Comparison of ENCODE assay signal across 10 cellular contexts in genomic region chr15:41511331-41512077, GRCh38. TPM values are rescaled to one million over a fixed set of nuclear protein-coding genes. Genes with fewer than 3 reads are reported as not detected.
DNase-seq lines count a peak whose midpoint lies in the region; ATAC-seq and TF ChIP-seq lines count a peak whose summit lies in the region.
"Had no signal": no experiment of that assay in that cellular context is flagged by ENCODE, and none has a peak within 500 bp of the region (broad histone marks: within the 10 kb centered on the region; RNA-seq: fewer than 3 reads in every experiment).

No MANE protein-coding gene starts in this region.

- no peak for DNase-seq in activated CD4-positive, alpha-beta T cell treated with anti-CD3 and anti-CD28 coated beads for 36 hours
- DNase-seq in activated CD4-positive, alpha-beta T cell treated with anti-CD3 and anti-CD28 coated beads for 1 hour: no peak
- DNase-seq in NCI-H1092 treated with DMSO at 0.1 percent for 48 hours (lab: John Stamatoyannopoulos, UW): peak; percentile 25
- peak; percentile 55 for DNase-seq in hepatocyte (ENCODE audit: low spot score)
- no peak for DNase-seq in sigmoid colon
- no peak for DNase-seq in LoVo (ENCODE audit: low spot score)
- no peak for DNase-seq in GDM1 (lab: John Stamatoyannopoulos, UW)
- DNase-seq in posterior cingulate gyrus: no peak
- DNase-seq: amygdala, PC-9 had no signal

- H3K36me3 ChIP-seq in hepatocyte (replicated peaks; ENCODE audit: insufficient read depth, low read depth) (no peaks in the 10 kb centered on the region), sigmoid colon (no peaks in the 10 kb centered on the region)

- peaks cover 3% of the 10 kb centered on the region for H3K36me3 Mint-ChIP-seq in activated CD4-positive, alpha-beta T cell treated with anti-CD3 and anti-CD28 coated beads for 36 hours (ENCODE audit: low read depth)

- peaks cover 32% of the 10 kb centered on the region for H3K27me3 Mint-ChIP-seq in activated CD4-positive, alpha-beta T cell treated with anti-CD3 and anti-CD28 coated beads for 36 hours

- H3K4me1 ChIP-seq in hepatocyte (ENCODE audit: insufficient read depth): peaks cover 21% of the 10 kb centered on the region
- H3K4me1 ChIP-seq in sigmoid colon: peaks cover 0 to 28% (median 27%) of the 10 kb centered on the region in 4 donors

- peak overlapping the region; percentile 52 for H2AFZ ChIP-seq in hepatocyte
- H2AFZ ChIP-seq: PC-9 had no signal

- CTCF ChIA-PET in activated CD4-positive, alpha-beta T cell treated with anti-CD3 and anti-CD28 coated beads for 36 hours (lab: Charles Lee): interaction anchor here (1.1 to 1.2 kb wide), 2 partner anchors 46 to 47 kb away, joined by 3 to 4 read pairs; no protein-coding TSS in a partner anchor

- no peaks in the 10 kb centered on the region for H3K9me2 ChIP-seq in hepatocyte (replicated peaks; ENCODE audit: insufficient read depth)

- TF ChIP-seq CTCF in hepatocyte (IDR thresholded peaks at IDR 0.05; ENCODE audit: poor library complexity) (no peak), sigmoid colon (IDR thresholded peaks at IDR 0.05) (no peak)

- no peak for TF ChIP-seq POLR2A in sigmoid colon (IDR thresholded peaks at IDR 0.05)

- peaks cover 22% of the 10 kb centered on the region for H3K4me1 Mint-ChIP-seq in activated CD4-positive, alpha-beta T cell treated with anti-CD3 and anti-CD28 coated beads for 36 hours

- peak; percentile 34 for ATAC-seq in activated CD4-positive, alpha-beta T cell treated with anti-CD3 and anti-CD28 coated beads for 36 hours

- intact Hi-C loops in activated CD4-positive, alpha-beta T cell treated with anti-CD3 and anti-CD28 coated beads for 36 hours (cut with DNase I, micrococcal nuclease): loop anchor here in 1 of 2 experiments (1.0 to 2.0 kb wide), 2 partner anchors 9 to 47 kb away; partner anchors contain the start of gene TYRO3
- intact Hi-C loops in sigmoid colon (cut with DNase I): no loop called here
- intact Hi-C loops in posterior cingulate gyrus (cut with DNase I): no loop called here

- no peaks in the 10 kb centered on the region for H3K79me2 ChIP-seq in hepatocyte

- POLR2A ChIA-PET in activated CD4-positive, alpha-beta T cell treated with anti-CD3 and anti-CD28 coated beads for 36 hours (lab: Charles Lee): interaction anchor here (1.3 kb wide), 1 partner anchor 21 kb away, joined by 3 read pairs; no protein-coding TSS in a partner anchor

- H4K20me1 ChIP-seq in hepatocyte (ENCODE audit: insufficient read depth, poor library complexity, severe bottlenecking): peaks cover 2% of the 10 kb centered on the region

- peak overlapping the region; percentile 97 for H3K4me2 ChIP-seq in hepatocyte
- H3K4me2 ChIP-seq: PC-9 had no signal

- peak overlapping the region; percentile 13 for H3K4me3 ChIP-seq in hepatocyte
- peak overlapping the region in 3 of 4 donors; percentile 27 to 36 (median 35) for H3K4me3 ChIP-seq in sigmoid colon
- H3K4me3 ChIP-seq: PC-9 had no signal

- H3K27ac ChIP-seq in hepatocyte (no peak overlapping the region), sigmoid colon (no peak overlapping the region)
- H3K27ac ChIP-seq: PC-9 had no signal

- H3K4me3 Mint-ChIP-seq in activated CD4-positive, alpha-beta T cell treated with anti-CD3 and anti-CD28 coated beads for 36 hours: no peak overlapping the region

- 3% methylated on average over 26 of the region's 76 CpGs for WGBS in hepatocyte (ENCODE audit: low lambda C conversion rate, missing lambda C conversion rate)
- WGBS in sigmoid colon, 2 donors: 3 to 5% methylated on average over 76 of the region's 76 CpGs

- H3K9me3 Mint-ChIP-seq in activated CD4-positive, alpha-beta T cell treated with anti-CD3 and anti-CD28 coated beads for 36 hours (ENCODE audit: low read depth): no peaks in the 10 kb centered on the region

- H3K27me3 ChIP-seq in hepatocyte (peaks cover 46% of the 10 kb centered on the region), sigmoid colon (peaks cover 28 to 44% (median 35%) of the 10 kb centered on the region in 3 donors)

- H3K27ac Mint-ChIP-seq in activated CD4-positive, alpha-beta T cell treated with anti-CD3 and anti-CD28 coated beads for 36 hours: no peak overlapping the region

- no peak for TF ChIP-seq EP300 in sigmoid colon (IDR thresholded peaks at IDR 0.05)

- no peaks in the 10 kb centered on the region for H3K9me3 ChIP-seq in hepatocyte (ENCODE audit: low read depth)
- H3K9me3 ChIP-seq in sigmoid colon: no peaks in the 10 kb centered on the region

RNA-seq across cellular contexts. Expression of gene LTK, which starts 2.1 kb away (rescaled TPM):
- under 1 TPM in 1 of 2 experiments, not detected in 1; 0.11 TPM for total RNA-seq in activated CD4-positive, alpha-beta T cell treated with anti-CD3 and anti-CD28 coated beads for 36 hours
- 0.83 and 1.6 TPM in 2 replicates for total RNA-seq in hepatocyte
- polyA plus RNA-seq in hepatocyte: 1.1 and 1.2 TPM in 2 replicates
- total RNA-seq in sigmoid colon: 1 to 10 TPM in 3 of 4 donors, not detected in 1; 1.6 to 2.5 (median 1.8) TPM
- polyA plus RNA-seq in sigmoid colon: 1 to 10 TPM; 4.1 to 4.8 (median 4.6) TPM

RNA-seq across cellular contexts. Expression of gene ITPKA, which starts 17.8 kb away (rescaled TPM):
- 1 to 10 TPM; 2.5 to 4.2 TPM for total RNA-seq in activated CD4-positive, alpha-beta T cell treated with anti-CD3 and anti-CD28 coated beads for 36 hours
- total RNA-seq in hepatocyte (18.5 and 20.5 TPM in 2 replicates), sigmoid colon (1 to 10 TPM in 2 of 4 donors, under 1 TPM in 1, not detected in 1; 0.49 to 1.4 (median 1.4) TPM)
- polyA plus RNA-seq in hepatocyte (16.2 and 33.3 TPM in 2 replicates), sigmoid colon (10 to 100 TPM; 11.3 to 52.9 (median 28.4) TPM)

RNA-seq across cellular contexts. Expression of gene RPAP1, which starts 32.6 kb away (rescaled TPM):
- total RNA-seq in activated CD4-positive, alpha-beta T cell treated with anti-CD3 and anti-CD28 coated beads for 36 hours: 10 to 100 TPM; 49.6 to 56.8 TPM
- total RNA-seq in hepatocyte (15.9 and 16.3 TPM in 2 replicates), sigmoid colon (10 to 100 TPM; 13.8 to 22.2 (median 15.4) TPM)
- polyA plus RNA-seq in hepatocyte (26.5 and 29.3 TPM in 2 replicates), sigmoid colon (10 to 100 TPM in 1 of 3 donors, 1 to 10 TPM in 2; 4.2 to 18.8 (median 4.2) TPM)

RNA-seq across cellular contexts. Expression of gene TYRO3, which starts 47.5 kb away (rescaled TPM):
- total RNA-seq in activated CD4-positive, alpha-beta T cell treated with anti-CD3 and anti-CD28 coated beads for 36 hours: 1 to 10 TPM; 2.3 to 3.1 TPM
- total RNA-seq in hepatocyte: 65.8 and 71.0 TPM in 2 replicates
- 99.8 and 109 TPM in 2 replicates for polyA plus RNA-seq in hepatocyte
- 1 to 10 TPM; 3.9 to 6.6 (median 4.3) TPM for total RNA-seq in sigmoid colon
- polyA plus RNA-seq in sigmoid colon: 1 to 10 TPM; 1.4 to 4.4 (median 1.8) TPM

Comparison
In these comparisons a context has a peak if more than half of its experiments do, and no peak if none do; other contexts are left out.
1. DNase-seq: peak in NCI-H1092 treated with DMSO at 0.1 percent for 48 hours (single experiment) and hepatocyte (single experiment); none in activated CD4-positive, alpha-beta T cell treated with anti-CD3 and anti-CD28 coated beads for 36 hours (single experiment), activated CD4-positive, alpha-beta T cell treated with anti-CD3 and anti-CD28 coated beads for 1 hour (single experiment), sigmoid colon (single experiment), LoVo (single experiment), GDM1 (single experiment) and posterior cingulate gyrus (0 of 10).